Comparison of ENCODE assay signal across 14 cellular contexts in genomic region chr14:95663226-95663797, GRCh38. TPM values are rescaled to one million over a fixed set of nuclear protein-coding genes. Genes with fewer than 3 reads are reported as not detected.
DNase-seq lines count a peak whose midpoint lies in the region; ATAC-seq and TF ChIP-seq lines count a peak whose summit lies in the region.
"Had no signal": no experiment of that assay in that cellular context is flagged by ENCODE, and none has a peak within 500 bp of the region (broad histone marks: within the 10 kb centered on the region; RNA-seq: fewer than 3 reads in every experiment).

No MANE protein-coding gene starts in this region.

- no peak overlapping the region for H4K5ac ChIP-seq in mesendoderm (ENCODE audit: low read length)

- H3K18ac ChIP-seq in mesendoderm (ENCODE audit: low read length), result peak overlapping the region; percentile 2

- peak overlapping the region; percentile 95 for H3K4me2 ChIP-seq in KMS-11
- H3K4me2 ChIP-seq in mesendoderm (ENCODE audit: low read length), result no peak overlapping the region

- peak overlapping the region; percentile 93 for H2AFZ ChIP-seq in KMS-11 (ENCODE audit: low read depth)

- H2BK15ac ChIP-seq in mesendoderm (replicated peaks; ENCODE audit: low read depth), result no peak overlapping the region

- peaks cover 18% of the 10 kb centered on the region for H3K4me1 Mint-ChIP-seq in mesothelial cell of epicardium

- H3K36me3 ChIP-seq in KMS-11 (ENCODE audit: insufficient read depth) (no peaks in the 10 kb centered on the region), mesendoderm (ENCODE audit: control insufficient read depth, insufficient read depth, low read length) (no peaks in the 10 kb centered on the region)
- H3K36me3 ChIP-seq: BE2C had no signal

- peaks cover 35% of the 10 kb centered on the region for H3K27me3 Mint-ChIP-seq in mesothelial cell of epicardium (ENCODE audit: low read depth)

- no peak overlapping the region for H2AK5ac ChIP-seq in mesendoderm (ENCODE audit: low read length)

- TF ChIP-seq CTCF in KMS-11 (conservative IDR thresholded peaks at IDR 0.05; ENCODE audit: low read depth, low read length) (no peak), mesothelial cell of epicardium (IDR thresholded peaks at IDR 0.05; ENCODE audit: unreplicated experiment) (no peak), foreskin fibroblast (IDR thresholded peaks at IDR 0.05; ENCODE audit: low read depth, low read length) (no peak)

- H3K36me3 Mint-ChIP-seq in mesothelial cell of epicardium, result no peaks in the 10 kb centered on the region

- WGBS in mesendoderm (ENCODE audit: extremely low coverage, insufficient coverage, low lambda C conversion rate), result no CpG with 5 or more reads among the region's 5 CpGs

- peak; percentile 35 for ATAC-seq in GM18498 (IDR thresholded peaks at IDR 0.05; ENCODE audit: unreplicated experiment)
- ATAC-seq in GM21576 (IDR thresholded peaks at IDR 0.05; ENCODE audit: unreplicated experiment), result peak; percentile 35
- ATAC-seq: stimulated activated naive CD8-positive, alpha-beta T cell treated with anti-CD3 and anti-CD28 coated beads, Interleukin-15, Interleukin-2, amounts not matched to agents 100 U/mL and 50 U/mL, for 24 hours had no signal

- H3K27ac ChIP-seq in KMS-11, result peak overlapping the region; percentile 97
- no peak overlapping the region for H3K27ac ChIP-seq in mesendoderm (ENCODE audit: low read depth, low read length)

- no peaks in the 10 kb centered on the region for H3K79me2 ChIP-seq in KMS-11 (ENCODE audit: insufficient read depth, low read depth)
- H3K79me2 ChIP-seq in mesendoderm (ENCODE audit: control insufficient read depth, insufficient read depth, low read length), result no peaks in the 10 kb centered on the region

- no peak overlapping the region for H2BK5ac ChIP-seq in mesendoderm (ENCODE audit: low read length)

- H3K27ac Mint-ChIP-seq in mesothelial cell of epicardium, result no peak overlapping the region

- H3K9ac ChIP-seq in KMS-11 (peak overlapping the region; percentile 81), mesendoderm (ENCODE audit: low read length) (no peak overlapping the region)

- DNase-seq in mesendoderm (no peak), mesothelial cell of epicardium (ENCODE audit: low spot score in 2 of 2, unreplicated experiment in 2 of 2) (no peak), T-helper 9 cell (no peak), pons (ENCODE audit: low spot score) (no peak), foreskin fibroblast (no peak)
- DNase-seq: BE2C; midbrain; NCI-H1436 treated with DMSO at 0.1 percent for 48 hours; stimulated activated CD4-positive, alpha-beta T cell treated with anti-CD3 and anti-CD28 coated beads, Interleukin-4, amount 100 ng/mL, for 1 hour; stimulated activated naive CD8-positive, alpha-beta T cell treated with anti-CD3 and anti-CD28 coated beads, Interleukin-15, Interleukin-2, amounts not matched to agents 100 U/mL and 50 U/mL, for 24 hours had no signal

- H3K4me3 ChIP-seq in KMS-11 (IDR thresholded peaks at IDR 0.05; ENCODE audit: insufficient read depth, low read depth, low read length), result no peak overlapping the region
- no peak overlapping the region for H3K4me3 ChIP-seq in mesendoderm (ENCODE audit: low read length)
- no peak overlapping the region for H3K4me3 ChIP-seq in foreskin fibroblast (ENCODE audit: low read depth in 1 of 2, low read length in 2 of 2)

- no peak overlapping the region for H3K23ac ChIP-seq in mesendoderm (ENCODE audit: low read length)

- no peak overlapping the region for H2BK120ac ChIP-seq in mesendoderm (ENCODE audit: low read depth, low read length)

- H3K79me1 ChIP-seq in mesendoderm (ENCODE audit: low read length), result no peaks in the 10 kb centered on the region

- no peaks in the 10 kb centered on the region for H3K9me3 Mint-ChIP-seq in mesothelial cell of epicardium

- no peak overlapping the region for H4K8ac ChIP-seq in mesendoderm (ENCODE audit: low read depth, low read length)

- no peaks in the 10 kb centered on the region for H3K27me3 ChIP-seq in KMS-11 (ENCODE audit: insufficient read depth, low read depth)
- H3K27me3 ChIP-seq in mesendoderm (ENCODE audit: insufficient read depth, low read length, poor library complexity), result no peaks in the 10 kb centered on the region

- H3K4ac ChIP-seq in mesendoderm (ENCODE audit: low read depth, low read length), result no peak overlapping the region

- H3K4me1 ChIP-seq in KMS-11 (ENCODE audit: low read depth, poor library complexity, severe bottlenecking) (peaks cover 35% of the 10 kb centered on the region), mesendoderm (ENCODE audit: control insufficient read depth, low read depth, low read length) (peaks cover 21% of the 10 kb centered on the region)
- H3K4me1 ChIP-seq: BE2C had no signal

- H3K4me3 Mint-ChIP-seq in mesothelial cell of epicardium, result no peak overlapping the region

- H4K20me1 ChIP-seq in KMS-11 (ENCODE audit: insufficient read depth), result no peaks in the 10 kb centered on the region

- H3K56ac ChIP-seq in mesendoderm (ENCODE audit: low read length), result peak overlapping the region; percentile 12

RNA-seq across cellular contexts. Expression of gene TCL1B, which starts 22.9 kb away (rescaled TPM):
- 4.9 TPM for polyA plus RNA-seq in mesendoderm (2013, experiment 1 of 2)
- 5.2 TPM for polyA plus RNA-seq in mesendoderm (2013, experiment 2 of 2)
- not detected in 3 replicates for total RNA-seq in mesothelial cell of epicardium
- total RNA-seq: renal cortical epithelial cell had no signal

RNA-seq across cellular contexts. Expression of gene TCL1A, which starts 50.6 kb away (rescaled TPM):
- 0.90 TPM for polyA plus RNA-seq in mesendoderm (2013, experiment 1 of 2)
- polyA plus RNA-seq in mesendoderm (2013, experiment 2 of 2), result 0.81 TPM
- total RNA-seq in mesothelial cell of epicardium, result not detected in 3 replicates
- total RNA-seq: renal cortical epithelial cell had no signal
